In the genomic region with DNA sequence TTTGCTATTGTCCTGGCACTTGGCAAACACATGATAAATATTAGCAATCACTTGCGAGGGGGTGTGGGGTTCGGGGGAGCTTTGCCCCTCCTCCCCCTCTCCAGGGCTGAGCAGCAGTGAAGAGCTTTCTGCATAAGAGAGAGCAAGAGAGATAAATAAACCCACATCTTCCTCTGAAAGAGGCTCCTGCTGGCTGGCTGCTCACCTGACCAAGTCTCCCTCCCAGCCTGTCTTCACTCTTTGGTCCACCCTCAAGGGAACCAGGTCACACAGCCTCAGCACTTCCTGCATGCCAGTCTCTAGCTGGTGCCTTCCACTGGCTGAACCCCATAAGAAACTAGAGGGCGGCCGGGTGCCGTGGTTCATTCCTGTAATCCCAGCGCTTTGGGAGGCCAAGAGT, we compare ENCODE assay signal across 16 cellular contexts. TPM values are rescaled to one million over a fixed set of nuclear protein-coding genes. Genes with fewer than 3 reads are reported as not detected.
DNase-seq lines count a peak whose midpoint lies in the region; ATAC-seq and TF ChIP-seq lines count a peak whose summit lies in the region.
"Had no signal": no experiment of that assay in that cellular context is flagged by ENCODE, and none has a peak within 500 bp of the region (broad histone marks: within the 10 kb centered on the region; RNA-seq: fewer than 3 reads in every experiment).

No MANE protein-coding gene starts in this region.

- H3K9me3 ChIP-seq in BLaER1 (peaks cover 7% of the 10 kb centered on the region; the same call in 1 of the 2 replicates), T-helper 17 cell (ENCODE audit: control insufficient read depth, low read length, poor library complexity, severe bottlenecking) (no peaks in the 10 kb centered on the region), endodermal cell (ENCODE audit: control insufficient read depth, low read length) (no peaks in the 10 kb centered on the region)
- H3K9me3 ChIP-seq: BE2C had no signal

- WGBS in endodermal cell (ENCODE audit: insufficient coverage in 1 of 2, insufficient read length in 1 of 2), 2 experiments, result 84% methylated on average over 6 of the region's 6 CpGs; no CpG with 5 or more reads in 1 of the 2 experiments

- ATAC-seq in T-helper 17 cell (no peak), HG03135 (IDR thresholded peaks at IDR 0.05; ENCODE audit: unreplicated experiment) (no peak)
- ATAC-seq: HCT116 had no signal

- H3K9me3 Mint-ChIP-seq in endodermal cell, result no peaks in the 10 kb centered on the region

- H4K20me1 ChIP-seq in BLaER1 (no peaks in the 10 kb centered on the region), KMS-11 (ENCODE audit: insufficient read depth) (no peaks in the 10 kb centered on the region)

- H3K27ac ChIP-seq in BLaER1 (no peak overlapping the region), KMS-11 (peak overlapping the region; percentile 63), endodermal cell (ENCODE audit: low read depth, low read length) (no peak overlapping the region)

- H3K27me3 Mint-ChIP-seq in T-helper 17 cell (no peaks in the 10 kb centered on the region), endodermal cell (ENCODE audit: insufficient read depth) (no peaks in the 10 kb centered on the region)
- H3K27me3 Mint-ChIP-seq: CD4-positive, CD25-positive, alpha-beta regulatory T cell had no signal

- H3K36me3 ChIP-seq in BLaER1 (no peaks in the 10 kb centered on the region), KMS-11 (ENCODE audit: insufficient read depth) (no peaks in the 10 kb centered on the region), endodermal cell (ENCODE audit: control insufficient read depth, insufficient read depth, low read length) (no peaks in the 10 kb centered on the region)
- H3K36me3 ChIP-seq: BE2C had no signal

- no peak for TF ChIP-seq CTCF in KMS-11 (conservative IDR thresholded peaks at IDR 0.05; ENCODE audit: low read depth, low read length)
- no peak for TF ChIP-seq CTCF in endodermal cell (conservative IDR thresholded peaks at IDR 0.05)

- DNase-seq in T-helper 17 cell (no peak), endodermal cell (peak; percentile 67), T-helper 1 cell (no peak), NCI-H524 treated with DMSO at 0.1 percent for 48 hours (lab: John Stamatoyannopoulos, UW) (no peak)
- DNase-seq in activated CD4-positive, CD25-positive, alpha-beta regulatory T cell (lab: John Stamatoyannopoulos, UW), result no peak
- DNase-seq: 8988T; ACHN; BE2C; CD4-positive, CD25-positive, alpha-beta regulatory T cell; GOT3; Karpas-422; NCI-H1105 had no signal

- H3K79me2 ChIP-seq in KMS-11 (ENCODE audit: insufficient read depth, low read depth), result no peaks in the 10 kb centered on the region

- H3K27me3 ChIP-seq in BLaER1 (no peaks in the 10 kb centered on the region), KMS-11 (ENCODE audit: insufficient read depth, low read depth) (no peaks in the 10 kb centered on the region), endodermal cell (ENCODE audit: control insufficient read depth, insufficient read depth, low read length, poor library complexity, severe bottlenecking) (no peaks in the 10 kb centered on the region)
- H3K27me3 ChIP-seq: BE2C had no signal

- peak overlapping the region; percentile 74 for H3K27ac Mint-ChIP-seq in T-helper 17 cell
- H3K27ac Mint-ChIP-seq in endodermal cell, result no peak overlapping the region
- H3K27ac Mint-ChIP-seq: CD4-positive, CD25-positive, alpha-beta regulatory T cell had no signal

- H3K4me1 Mint-ChIP-seq in T-helper 17 cell (peaks cover 17% of the 10 kb centered on the region), endodermal cell (peaks cover 17% of the 10 kb centered on the region)

- H2AFZ ChIP-seq in KMS-11 (ENCODE audit: low read depth), result peak overlapping the region; percentile 14; the same call in 1 of the 2 replicates

- H3K4me3 ChIP-seq in BLaER1 (no peak overlapping the region), KMS-11 (IDR thresholded peaks at IDR 0.05; ENCODE audit: insufficient read depth, low read depth, low read length) (peak overlapping the region; percentile 29), endodermal cell (ENCODE audit: low read length) (no peak overlapping the region)

- H3K36me3 Mint-ChIP-seq in T-helper 17 cell (ENCODE audit: low read depth), result peaks cover 2% of the 10 kb centered on the region
- H3K36me3 Mint-ChIP-seq in endodermal cell (ENCODE audit: low read depth), result no peaks in the 10 kb centered on the region

- H3K4me3 Mint-ChIP-seq in T-helper 17 cell, result no peak overlapping the region
- H3K4me3 Mint-ChIP-seq in endodermal cell, result no peak overlapping the region
- H3K4me3 Mint-ChIP-seq: CD4-positive, CD25-positive, alpha-beta regulatory T cell had no signal

- H3K4me2 ChIP-seq in BLaER1 (peak overlapping the region; percentile 85), KMS-11 (peak overlapping the region; percentile 47)

- H3K9ac ChIP-seq in BLaER1, result 0 out of 2 replicates have a peak overlapping the region, but pooled peaks have one; percentile 4
- peak overlapping the region; percentile 12; the same call in 1 of the 2 replicates for H3K9ac ChIP-seq in KMS-11
- no peak overlapping the region for H3K9ac ChIP-seq in endodermal cell (ENCODE audit: extremely low read depth, low read length, poor library complexity, severe bottlenecking)

- H3K4me1 ChIP-seq in BLaER1 (peaks cover 88% of the 10 kb centered on the region), KMS-11 (ENCODE audit: low read depth, poor library complexity, severe bottlenecking) (peaks cover 50% of the 10 kb centered on the region), endodermal cell (ENCODE audit: control insufficient read depth, insufficient read depth, low read length) (no peaks in the 10 kb centered on the region)

RNA-seq across cellular contexts. Expression of a gene that starts 18.5 kb away (rescaled TPM):
- total RNA-seq in T-helper 17 cell (100 to 1,000 TPM; 176 to 189 TPM), endodermal cell (100 to 1,000 TPM; 357 to 374 TPM)
- polyA plus RNA-seq in endodermal cell (2013, experiment 1 of 2), result 600 TPM
- 600 TPM for polyA plus RNA-seq in endodermal cell (2013, experiment 2 of 2)
